In genomic region chr10:18216482-18216881, GRCh38 we compare ENCODE assay signal across 10 cellular contexts.
DNase-seq lines count a peak whose midpoint lies in the region; ATAC-seq, FAIRE-seq and TF ChIP-seq lines count a peak whose summit lies in the region.
"Had no signal": no experiment of that assay in that cellular context is flagged by ENCODE, and none has a peak within 500 bp of the region (broad histone marks: within the 10 kb centered on the region; RNA-seq: fewer than 3 reads in every experiment).

No MANE protein-coding gene starts in this region.

- TF ChIP-seq CTCF in H1 (IDR thresholded peaks at IDR 0.05; ENCODE audit: control extremely low read depth in 1 of 3, insufficient read depth in 1 of 3, low read depth in 1 of 3, low read length in 3 of 3) = peak in 2 of 3 experiments; percentile 38 to 43; a peak in 3 of 4 replicates
- TF ChIP-seq CTCF in neural progenitor cell (IDR thresholded peaks at IDR 0.05) = peak; percentile 54

- 76% methylated on average over 2 of the region's 2 CpGs; no CpG with 5 or more reads in 1 of the 2 experiments for WGBS in H1 (ENCODE audit: extremely low coverage in 1 of 2, insufficient coverage in 1 of 2, insufficient read length in 1 of 2, insufficient replicate concordance in 2 of 2, low coverage in 1 of 2, low lambda C conversion rate in 2 of 2, missing lambda C conversion rate in 1 of 2), 2 experiments

- FAIRE-seq in H1 (lab: Jason Lieb, UNC) = no peak

- CTCF ChIA-PET in H1 (lab: Charles Lee; ENCODE audit: partially characterized antibody) = interaction anchor here (0.5 to 3.0 kb wide), 45 partner anchors 8 to 610 kb away, joined by 3 to 19 read pairs (median 3); no protein-coding TSS in a partner anchor
- CTCF ChIA-PET in HEK293T (lab: Yijun Ruan, JAX) = interaction anchor here (0.9 to 1.1 kb wide), 3 partner anchors 22 to 610 kb away, joined by 3 read pairs; no protein-coding TSS in a partner anchor

- no peak overlapping the region for H4K5ac ChIP-seq in H1 (ENCODE audit: insufficient read length, low read depth, low read length)

- H3K27me3 ChIP-seq in H1 (replicated peaks in 1 of 4; ENCODE audit: control insufficient read depth in 3 of 4, extremely low read depth in 1 of 4, insufficient read depth in 3 of 4, low read length in 3 of 4) (no peaks in the 10 kb centered on the region), neural progenitor cell (no peaks in the 10 kb centered on the region)

- no peak overlapping the region for H3K4me2 ChIP-seq in H1 (ENCODE audit: insufficient read depth in 1 of 2, low read depth in 2 of 2, low read length in 2 of 2)
- no peak overlapping the region for H3K4me2 ChIP-seq in neural progenitor cell

- no peak overlapping the region for H4K91ac ChIP-seq in H1 (replicated peaks; ENCODE audit: insufficient read length, low read length)

- H3K27me3 Mint-ChIP-seq in neural progenitor cell (ENCODE audit: insufficient read depth, low read depth) = peaks cover 3% of the 10 kb centered on the region
- peaks cover 0 to 9% of the 10 kb centered on the region in 2 donors for H3K27me3 Mint-ChIP-seq in natural killer cell treated with Interleukin-12 subunit alpha and Interleukin-12 subunit beta and Interleukin-15 and Interleukin-18, amount 100 ng/mL, for 72 hours

- no peaks in the 10 kb centered on the region for H3K79me1 ChIP-seq in H1 (ENCODE audit: low read depth, low read length)

- no peak overlapping the region for H3K27ac Mint-ChIP-seq in neural progenitor cell
- no peak overlapping the region for H3K27ac Mint-ChIP-seq in natural killer cell treated with Interleukin-12 subunit alpha and Interleukin-12 subunit beta and Interleukin-15 and Interleukin-18, amount 100 ng/mL, for 72 hours

- H3K23me2 ChIP-seq in H1 (ENCODE audit: low read depth, low read length) = no peaks in the 10 kb centered on the region

- H3K79me2 ChIP-seq in H1 (ENCODE audit: control insufficient read depth in 1 of 2, insufficient read depth in 2 of 2, low read length in 2 of 2) = no peaks in the 10 kb centered on the region
- H3K79me2 ChIP-seq in neural progenitor cell (ENCODE audit: low read depth) = no peaks in the 10 kb centered on the region

- no peaks in the 10 kb centered on the region for H3K9me3 Mint-ChIP-seq in neural progenitor cell
- no peaks in the 10 kb centered on the region for H3K9me3 Mint-ChIP-seq in natural killer cell treated with Interleukin-12 subunit alpha and Interleukin-12 subunit beta and Interleukin-15 and Interleukin-18, amount 100 ng/mL, for 72 hours

- H3K36me3 ChIP-seq in H1 (ENCODE audit: control insufficient read depth in 2 of 4, insufficient read depth in 4 of 4, low read length in 3 of 4) (no peaks in the 10 kb centered on the region), neural progenitor cell (no peaks in the 10 kb centered on the region)

- H3F3A ChIP-seq in neural progenitor cell (ENCODE audit: low read depth) = no peaks in the 10 kb centered on the region

- H2AFZ ChIP-seq in H1 (ENCODE audit: low read length) (no peak overlapping the region), neural progenitor cell (replicated peaks) (no peak overlapping the region)

- TF ChIP-seq RAD21 in H1 (IDR thresholded peaks at IDR 0.05 in 1 of 2, conservative IDR thresholded peaks at IDR 0.05 in 1 of 2; ENCODE audit: low read depth in 2 of 2, low read length in 2 of 2) = peak; percentile 56 to 65; a peak in 3 of 4 replicates

- no peak for TF ChIP-seq POLR2A in H1 (IDR thresholded peaks at IDR 0.05; ENCODE audit: control extremely low read depth in 1 of 2, low read depth in 2 of 2, low read length in 2 of 2)

- H3K14ac ChIP-seq in H1 (ENCODE audit: insufficient read length) = no peak overlapping the region

- H3K4me1 ChIP-seq in H1 (replicated peaks in 1 of 4; ENCODE audit: control insufficient read depth in 3 of 4, insufficient read depth in 4 of 4, low read length in 3 of 4) = no peaks in the 10 kb centered on the region
- no peaks in the 10 kb centered on the region for H3K4me1 ChIP-seq in neural progenitor cell

- H3K27ac ChIP-seq in H1 (ENCODE audit: low read depth, low read length) = no peak overlapping the region
- no peak overlapping the region for H3K27ac ChIP-seq in neural progenitor cell

- H3K4me1 Mint-ChIP-seq in neural progenitor cell = peaks cover 3% of the 10 kb centered on the region
- no peaks in the 10 kb centered on the region for H3K4me1 Mint-ChIP-seq in natural killer cell treated with Interleukin-12 subunit alpha and Interleukin-12 subunit beta and Interleukin-15 and Interleukin-18, amount 100 ng/mL, for 72 hours (ENCODE audit: low read depth in 2 of 2)

- DNase-seq in GM03348 (ENCODE audit: low spot score) (peak; percentile 60), NCI-H748 treated with DMSO at 0.1 percent for 48 hours (lab: John Stamatoyannopoulos, UW) (peak; percentile 18), H1 (ENCODE audit: low read depth in 1 of 2, low spot score in 2 of 2) (no peak), neural progenitor cell (ENCODE audit: low spot score) (peak; percentile 20), HEK293T (ENCODE audit: extremely low spot score) (no peak)
- DNase-seq in natural killer cell treated with Interleukin-12 subunit alpha and Interleukin-12 subunit beta and Interleukin-15 and Interleukin-18, amount 100 ng/mL, for 72 hours (ENCODE audit: low spot score) = no peak
- DNase-seq: activated CD4-positive, alpha-beta T cell treated with anti-CD3 and anti-CD28 coated beads, Interleukin-2, amount 50 U/mL, for 48 hours; foreskin melanocyte had no signal

- H3K18ac ChIP-seq in H1 (ENCODE audit: extremely low read depth, low read length) = no peak overlapping the region

- ATAC-seq in natural killer cell treated with Interleukin-12 subunit alpha and Interleukin-12 subunit beta and Interleukin-15 and Interleukin-18, amount 100 ng/mL, for 72 hours = no peak
- ATAC-seq in HG02759 (IDR thresholded peaks at IDR 0.05; ENCODE audit: unreplicated experiment) = no peak
- ATAC-seq in GM19395 (IDR thresholded peaks at IDR 0.05; ENCODE audit: unreplicated experiment) = no peak

- no peak overlapping the region for H3K56ac ChIP-seq in H1 (replicated peaks; ENCODE audit: insufficient read length, low read depth, low read length)

- no peak overlapping the region for H3K23ac ChIP-seq in H1 (ENCODE audit: insufficient read length)

- H2BK20ac ChIP-seq in H1 (ENCODE audit: low read length) = no peak overlapping the region

- no peak overlapping the region for H2AK5ac ChIP-seq in H1 (ENCODE audit: low read depth, low read length)

- H2BK5ac ChIP-seq in H1 (ENCODE audit: low read depth, low read length) = no peak overlapping the region

- H2BK12ac ChIP-seq in H1 (ENCODE audit: low read depth, low read length) = no peak overlapping the region

- no peak overlapping the region for H4K8ac ChIP-seq in H1 (ENCODE audit: extremely low read depth, insufficient read depth, low read length)

- H3K4me3 Mint-ChIP-seq in neural progenitor cell = no peak overlapping the region
- no peak overlapping the region for H3K4me3 Mint-ChIP-seq in natural killer cell treated with Interleukin-12 subunit alpha and Interleukin-12 subunit beta and Interleukin-15 and Interleukin-18, amount 100 ng/mL, for 72 hours

- no peaks in the 10 kb centered on the region for H3K36me3 Mint-ChIP-seq in neural progenitor cell
- H3K36me3 Mint-ChIP-seq in natural killer cell treated with Interleukin-12 subunit alpha and Interleukin-12 subunit beta and Interleukin-15 and Interleukin-18, amount 100 ng/mL, for 72 hours = no peaks in the 10 kb centered on the region

- no peaks in the 10 kb centered on the region for H4K20me1 ChIP-seq in H1 (replicated peaks in 1 of 2; ENCODE audit: control insufficient read depth in 1 of 2, insufficient read depth in 2 of 2, low read length in 2 of 2)
- no peaks in the 10 kb centered on the region for H4K20me1 ChIP-seq in neural progenitor cell (ENCODE audit: low read depth)

- H3K9me3 ChIP-seq in H1 (ENCODE audit: insufficient read depth in 2 of 2, low read depth in 1 of 2, low read length in 1 of 2) (no peaks in the 10 kb centered on the region), neural progenitor cell (ENCODE audit: low read depth) (no peaks in the 10 kb centered on the region)

- no peak overlapping the region for H2BK120ac ChIP-seq in H1 (replicated peaks; ENCODE audit: low read depth, low read length)

- H3K4me3 ChIP-seq in H1 (ENCODE audit: extremely low read depth in 1 of 4, insufficient read depth in 2 of 4, low read depth in 3 of 4, low read length in 4 of 4) (no peak overlapping the region), neural progenitor cell (no peak overlapping the region)

- POLR2A ChIA-PET in H1 (lab: Charles Lee; ENCODE audit: partially characterized antibody) = no interaction called here
- POLR2A ChIA-PET in HEK293T (lab: Yijun Ruan, JAX) = no interaction called here

- H3K4ac ChIP-seq in H1 (replicated peaks; ENCODE audit: insufficient read length, low read depth, low read length) = no peak overlapping the region

- no peak overlapping the region for H3K9ac ChIP-seq in H1 (replicated peaks in 1 of 4; ENCODE audit: extremely low read depth in 1 of 4, low read depth in 3 of 4, low read length in 3 of 4)
- no peak overlapping the region for H3K9ac ChIP-seq in neural progenitor cell

- H2BK15ac ChIP-seq in H1 (ENCODE audit: low read length) = no peak overlapping the region

- TF ChIP-seq EP300 in H1 (IDR thresholded peaks at IDR 0.05; ENCODE audit: borderline replicate concordance in 1 of 2, low read depth in 2 of 2, low read length in 2 of 2) = no peak

TF ChIP-seq in H1, 55 proteins besides CTCF, POLR2A, EP300 and RAD21 (continues in another document):
- no peak for TF ChIP-seq BCL11A (IDR thresholded peaks at IDR 0.05; ENCODE audit: low read depth in 2 of 2, low read length in 2 of 2)
- TF ChIP-seq SP2 (IDR thresholded peaks at IDR 0.05; ENCODE audit: low read length) = no peak
- TF ChIP-seq CHD1 (IDR thresholded peaks at IDR 0.05; ENCODE audit: low read depth, low read length) = no peak
- no peak for TF ChIP-seq POLR2AphosphoS5 (IDR thresholded peaks at IDR 0.05; ENCODE audit: low read depth, low read length)

TF ChIP-seq in HEK293T, 16 proteins besides CTCF, POLR2A, EP300 and RAD21 (continues in another document):
- TF ChIP-seq LEF1 (IDR thresholded peaks at IDR 0.05; ENCODE audit: borderline replicate concordance) (no peak), ARNT (IDR thresholded peaks at IDR 0.05) (no peak), FOXK2 (IDR thresholded peaks at IDR 0.05) (no peak), HDGF (IDR thresholded peaks at IDR 0.05; ENCODE audit: borderline replicate concordance) (no peak), NFRKB (IDR thresholded peaks at IDR 0.05) (no peak), FOXA1 (IDR thresholded peaks at IDR 0.05) (no peak), BHLHE40 (IDR thresholded peaks at IDR 0.05; ENCODE audit: borderline replicate concordance) (no peak)
- TF ChIP-seq, protein P1, sequence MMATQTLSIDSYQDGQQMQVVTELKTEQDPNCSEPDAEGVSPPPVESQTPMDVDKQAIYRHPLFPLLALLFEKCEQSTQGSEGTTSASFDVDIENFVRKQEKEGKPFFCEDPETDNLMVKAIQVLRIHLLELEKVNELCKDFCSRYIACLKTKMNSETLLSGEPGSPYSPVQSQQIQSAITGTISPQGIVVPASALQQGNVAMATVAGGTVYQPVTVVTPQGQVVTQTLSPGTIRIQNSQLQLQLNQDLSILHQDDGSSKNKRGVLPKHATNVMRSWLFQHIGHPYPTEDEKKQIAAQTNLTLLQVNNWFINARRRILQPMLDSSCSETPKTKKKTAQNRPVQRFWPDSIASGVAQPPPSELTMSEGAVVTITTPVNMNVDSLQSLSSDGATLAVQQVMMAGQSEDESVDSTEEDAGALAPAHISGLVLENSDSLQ (IDR thresholded peaks at IDR 0.05) = no peak

Comparison
In these comparisons a context has a peak if more than half of its experiments do, and no peak if none do; other contexts are left out.
1. DNase-seq: peak in GM03348 (single experiment), NCI-H748 treated with DMSO at 0.1 percent for 48 hours (single experiment) and neural progenitor cell (single experiment); none in H1 (0 of 2), natural killer cell treated with Interleukin-12 subunit alpha and Interleukin-12 subunit beta and Interleukin-15 and Interleukin-18, amount 100 ng/mL, for 72 hours (single experiment) and HEK293T (single experiment).